Comparison of ENCODE assay signal across 1 cellular context in the genomic region with DNA sequence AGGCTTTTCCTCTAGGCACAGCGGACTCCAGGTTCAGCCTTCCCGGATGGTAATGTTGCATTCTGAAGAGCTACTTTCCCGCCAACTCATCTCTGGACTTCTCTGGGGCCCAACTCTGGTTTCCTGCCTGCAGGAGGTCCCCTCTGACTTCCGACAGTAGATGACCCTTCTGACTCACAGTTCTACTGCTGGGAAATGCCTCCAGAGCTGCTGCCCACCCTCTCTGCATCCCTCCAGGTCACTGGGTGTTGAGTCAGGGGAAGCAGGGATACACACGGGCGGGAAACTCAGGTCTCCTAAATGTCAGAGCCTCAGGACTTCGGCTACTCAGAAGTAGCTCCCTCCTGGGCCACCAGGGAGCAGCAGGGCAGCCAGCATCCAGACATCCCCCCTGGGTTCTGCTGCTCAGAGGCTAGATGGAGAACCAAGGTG.
A peak's percentile ranks its signal among the peaks of the same experiment; 100 is the strongest.
TF ChIP-seq lines count a peak whose summit lies in the region.

No MANE protein-coding gene starts in this region.

TF ChIP-seq in K562, 482 proteins besides CTCF, POLR2A, EP300 and RAD21 (continues in another document):
- TF ChIP-seq EZH2 (IDR thresholded peaks at IDR 0.05; ENCODE audit: borderline replicate concordance, low read depth, low read length) (no peak), POLR2AphosphoS5 (IDR thresholded peaks at IDR 0.05; ENCODE audit: control insufficient read depth, insufficient read depth, low read depth, low read length) (no peak), SMARCB1 (IDR thresholded peaks at IDR 0.05; ENCODE audit: insufficient read length, low read depth) (no peak), ETV5 (CRISPR knock-in tag; IDR thresholded peaks at IDR 0.05; ENCODE audit: low read depth) (no peak), STAT5A (IDR thresholded peaks at IDR 0.05; ENCODE audit: borderline replicate concordance, low read length) (no peak), ZNF57 (CRISPR knock-in tag; IDR thresholded peaks at IDR 0.05) (no peak), SIX5 (IDR thresholded peaks at IDR 0.05; ENCODE audit: borderline replicate concordance in 1 of 2, insufficient read depth in 1 of 2, low read depth in 1 of 2, low read length in 2 of 2) (no peak), RCOR1 (IDR thresholded peaks at IDR 0.05; ENCODE audit: borderline replicate concordance in 1 of 2, low read depth in 2 of 2, low read length in 2 of 2) (0 out of 4 replicates have a peak, but pooled peaks of 1 of the 2 experiments have one; percentile 17), RFX5 (IDR thresholded peaks at IDR 0.05; ENCODE audit: low read depth, low read length) (no peak), TCFL5 (CRISPR knock-in tag; conservative IDR thresholded peaks at IDR 0.05) (no peak), ZNF431 (CRISPR knock-in tag; IDR thresholded peaks at IDR 0.05) (no peak), COPS2 (conservative IDR thresholded peaks at IDR 0.05) (no peak), SP2 (IDR thresholded peaks at IDR 0.05; ENCODE audit: extremely low read depth, low read depth, low read length, poor library complexity, severe bottlenecking) (no peak), RB1 (IDR thresholded peaks at IDR 0.05; ENCODE audit: low read depth) (peak; percentile 37; the same call in 1 of the 2 replicates), TCF3 (CRISPR knock-in tag; IDR thresholded peaks at IDR 0.05) (no peak), ZNF77 (CRISPR knock-in tag; IDR thresholded peaks at IDR 0.05) (no peak), YBX1 (IDR thresholded peaks at IDR 0.05) (no peak), NONO (IDR thresholded peaks at IDR 0.05; ENCODE audit: low read depth in 2 of 2, low read length in 1 of 2) (no peak)
- TF ChIP-seq, protein P1, sequence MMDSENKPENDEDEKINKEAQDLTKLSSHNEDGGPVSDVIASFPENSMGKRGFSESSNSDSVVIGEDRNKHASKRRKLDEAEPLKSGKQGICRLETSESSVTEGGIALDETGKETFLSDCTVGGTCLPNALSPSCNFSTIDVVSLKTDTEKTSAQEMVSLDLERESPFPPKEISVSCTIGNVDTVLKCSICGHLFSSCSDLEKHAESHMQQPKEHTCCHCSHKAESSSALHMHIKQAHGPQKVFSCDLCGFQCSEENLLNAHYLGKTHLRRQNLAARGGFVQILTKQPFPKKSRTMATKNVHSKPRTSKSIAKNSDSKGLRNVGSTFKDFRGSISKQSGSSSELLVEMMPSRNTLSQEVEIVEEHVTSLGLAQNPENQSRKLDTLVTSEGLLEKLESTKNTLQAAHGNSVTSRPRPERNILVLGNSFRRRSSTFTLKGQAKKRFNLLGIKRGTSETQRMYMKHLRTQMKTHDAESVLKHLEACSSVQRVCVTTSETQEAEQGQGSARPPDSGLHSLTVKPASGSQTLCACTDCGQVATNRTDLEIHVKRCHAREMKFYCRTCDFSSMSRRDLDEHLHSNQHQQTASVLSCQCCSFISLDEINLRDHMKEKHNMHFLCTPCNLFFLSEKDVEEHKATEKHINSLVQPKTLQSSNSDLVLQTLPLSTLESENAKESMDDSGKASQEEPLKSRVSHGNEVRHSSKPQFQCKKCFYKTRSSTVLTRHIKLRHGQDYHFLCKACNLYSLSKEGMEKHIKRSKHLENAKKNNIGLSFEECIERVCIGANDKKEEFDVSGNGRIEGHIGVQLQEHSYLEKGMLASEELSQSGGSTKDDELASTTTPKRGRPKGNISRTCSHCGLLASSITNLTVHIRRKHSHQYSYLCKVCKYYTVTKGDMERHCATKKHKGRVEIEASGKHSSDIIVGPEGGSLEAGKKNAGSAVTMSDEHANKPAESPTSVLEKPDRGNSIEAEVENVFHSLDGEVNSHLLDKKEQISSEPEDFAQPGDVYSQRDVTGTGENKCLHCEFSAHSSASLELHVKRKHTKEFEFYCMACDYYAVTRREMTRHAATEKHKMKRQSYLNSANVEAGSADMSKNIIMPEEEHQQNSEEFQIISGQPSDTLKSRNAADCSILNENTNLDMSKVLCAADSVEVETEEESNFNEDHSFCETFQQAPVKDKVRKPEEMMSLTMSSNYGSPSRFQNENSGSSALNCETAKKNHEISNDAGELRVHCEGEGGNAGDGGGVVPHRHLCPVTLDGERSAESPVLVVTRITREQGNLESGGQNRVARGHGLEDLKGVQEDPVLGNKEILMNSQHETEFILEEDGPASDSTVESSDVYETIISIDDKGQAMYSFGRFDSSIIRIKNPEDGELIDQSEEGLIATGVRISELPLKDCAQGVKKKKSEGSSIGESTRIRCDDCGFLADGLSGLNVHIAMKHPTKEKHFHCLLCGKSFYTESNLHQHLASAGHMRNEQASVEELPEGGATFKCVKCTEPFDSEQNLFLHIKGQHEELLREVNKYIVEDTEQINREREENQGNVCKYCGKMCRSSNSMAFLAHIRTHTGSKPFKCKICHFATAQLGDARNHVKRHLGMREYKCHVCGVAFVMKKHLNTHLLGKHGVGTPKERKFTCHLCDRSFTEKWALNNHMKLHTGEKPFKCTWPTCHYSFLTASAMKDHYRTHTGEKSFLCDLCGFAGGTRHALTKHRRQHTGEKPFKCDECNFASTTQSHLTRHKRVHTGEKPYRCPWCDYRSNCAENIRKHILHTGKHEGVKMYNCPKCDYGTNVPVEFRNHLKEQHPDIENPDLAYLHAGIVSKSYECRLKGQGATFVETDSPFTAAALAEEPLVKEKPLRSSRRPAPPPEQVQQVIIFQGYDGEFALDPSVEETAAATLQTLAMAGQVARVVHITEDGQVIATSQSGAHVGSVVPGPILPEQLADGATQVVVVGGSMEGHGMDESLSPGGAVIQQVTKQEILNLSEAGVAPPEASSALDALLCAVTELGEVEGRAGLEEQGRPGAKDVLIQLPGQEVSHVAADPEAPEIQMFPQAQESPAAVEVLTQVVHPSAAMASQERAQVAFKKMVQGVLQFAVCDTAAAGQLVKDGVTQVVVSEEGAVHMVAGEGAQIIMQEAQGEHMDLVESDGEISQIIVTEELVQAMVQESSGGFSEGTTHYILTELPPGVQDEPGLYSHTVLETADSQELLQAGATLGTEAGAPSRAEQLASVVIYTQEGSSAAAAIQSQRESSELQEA (IDR thresholded peaks at IDR 0.05; ENCODE audit: low read depth) = no peak
- TF ChIP-seq, protein P2, sequence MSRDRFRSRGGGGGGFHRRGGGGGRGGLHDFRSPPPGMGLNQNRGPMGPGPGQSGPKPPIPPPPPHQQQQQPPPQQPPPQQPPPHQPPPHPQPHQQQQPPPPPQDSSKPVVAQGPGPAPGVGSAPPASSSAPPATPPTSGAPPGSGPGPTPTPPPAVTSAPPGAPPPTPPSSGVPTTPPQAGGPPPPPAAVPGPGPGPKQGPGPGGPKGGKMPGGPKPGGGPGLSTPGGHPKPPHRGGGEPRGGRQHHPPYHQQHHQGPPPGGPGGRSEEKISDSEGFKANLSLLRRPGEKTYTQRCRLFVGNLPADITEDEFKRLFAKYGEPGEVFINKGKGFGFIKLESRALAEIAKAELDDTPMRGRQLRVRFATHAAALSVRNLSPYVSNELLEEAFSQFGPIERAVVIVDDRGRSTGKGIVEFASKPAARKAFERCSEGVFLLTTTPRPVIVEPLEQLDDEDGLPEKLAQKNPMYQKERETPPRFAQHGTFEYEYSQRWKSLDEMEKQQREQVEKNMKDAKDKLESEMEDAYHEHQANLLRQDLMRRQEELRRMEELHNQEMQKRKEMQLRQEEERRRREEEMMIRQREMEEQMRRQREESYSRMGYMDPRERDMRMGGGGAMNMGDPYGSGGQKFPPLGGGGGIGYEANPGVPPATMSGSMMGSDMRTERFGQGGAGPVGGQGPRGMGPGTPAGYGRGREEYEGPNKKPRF (IDR thresholded peaks at IDR 0.05; ENCODE audit: low read depth, low read length) = no peak
- TF ChIP-seq, protein P3, sequence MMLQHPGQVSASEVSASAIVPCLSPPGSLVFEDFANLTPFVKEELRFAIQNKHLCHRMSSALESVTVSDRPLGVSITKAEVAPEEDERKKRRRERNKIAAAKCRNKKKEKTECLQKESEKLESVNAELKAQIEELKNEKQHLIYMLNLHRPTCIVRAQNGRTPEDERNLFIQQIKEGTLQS (IDR thresholded peaks at IDR 0.05) = no peak
- TF ChIP-seq, protein P3 (CRISPR knock-in tag; conservative IDR thresholded peaks at IDR 0.05) = no peak
- TF ChIP-seq, protein P4, sequence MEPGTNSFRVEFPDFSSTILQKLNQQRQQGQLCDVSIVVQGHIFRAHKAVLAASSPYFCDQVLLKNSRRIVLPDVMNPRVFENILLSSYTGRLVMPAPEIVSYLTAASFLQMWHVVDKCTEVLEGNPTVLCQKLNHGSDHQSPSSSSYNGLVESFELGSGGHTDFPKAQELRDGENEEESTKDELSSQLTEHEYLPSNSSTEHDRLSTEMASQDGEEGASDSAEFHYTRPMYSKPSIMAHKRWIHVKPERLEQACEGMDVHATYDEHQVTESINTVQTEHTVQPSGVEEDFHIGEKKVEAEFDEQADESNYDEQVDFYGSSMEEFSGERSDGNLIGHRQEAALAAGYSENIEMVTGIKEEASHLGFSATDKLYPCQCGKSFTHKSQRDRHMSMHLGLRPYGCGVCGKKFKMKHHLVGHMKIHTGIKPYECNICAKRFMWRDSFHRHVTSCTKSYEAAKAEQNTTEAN (CRISPR knock-in tag; IDR thresholded peaks at IDR 0.05) = no peak
- TF ChIP-seq, protein P5, sequence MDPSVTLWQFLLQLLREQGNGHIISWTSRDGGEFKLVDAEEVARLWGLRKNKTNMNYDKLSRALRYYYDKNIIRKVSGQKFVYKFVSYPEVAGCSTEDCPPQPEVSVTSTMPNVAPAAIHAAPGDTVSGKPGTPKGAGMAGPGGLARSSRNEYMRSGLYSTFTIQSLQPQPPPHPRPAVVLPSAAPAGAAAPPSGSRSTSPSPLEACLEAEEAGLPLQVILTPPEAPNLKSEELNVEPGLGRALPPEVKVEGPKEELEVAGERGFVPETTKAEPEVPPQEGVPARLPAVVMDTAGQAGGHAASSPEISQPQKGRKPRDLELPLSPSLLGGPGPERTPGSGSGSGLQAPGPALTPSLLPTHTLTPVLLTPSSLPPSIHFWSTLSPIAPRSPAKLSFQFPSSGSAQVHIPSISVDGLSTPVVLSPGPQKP (CRISPR knock-in tag; IDR thresholded peaks at IDR 0.05) = no peak
- TF ChIP-seq, protein P6, sequence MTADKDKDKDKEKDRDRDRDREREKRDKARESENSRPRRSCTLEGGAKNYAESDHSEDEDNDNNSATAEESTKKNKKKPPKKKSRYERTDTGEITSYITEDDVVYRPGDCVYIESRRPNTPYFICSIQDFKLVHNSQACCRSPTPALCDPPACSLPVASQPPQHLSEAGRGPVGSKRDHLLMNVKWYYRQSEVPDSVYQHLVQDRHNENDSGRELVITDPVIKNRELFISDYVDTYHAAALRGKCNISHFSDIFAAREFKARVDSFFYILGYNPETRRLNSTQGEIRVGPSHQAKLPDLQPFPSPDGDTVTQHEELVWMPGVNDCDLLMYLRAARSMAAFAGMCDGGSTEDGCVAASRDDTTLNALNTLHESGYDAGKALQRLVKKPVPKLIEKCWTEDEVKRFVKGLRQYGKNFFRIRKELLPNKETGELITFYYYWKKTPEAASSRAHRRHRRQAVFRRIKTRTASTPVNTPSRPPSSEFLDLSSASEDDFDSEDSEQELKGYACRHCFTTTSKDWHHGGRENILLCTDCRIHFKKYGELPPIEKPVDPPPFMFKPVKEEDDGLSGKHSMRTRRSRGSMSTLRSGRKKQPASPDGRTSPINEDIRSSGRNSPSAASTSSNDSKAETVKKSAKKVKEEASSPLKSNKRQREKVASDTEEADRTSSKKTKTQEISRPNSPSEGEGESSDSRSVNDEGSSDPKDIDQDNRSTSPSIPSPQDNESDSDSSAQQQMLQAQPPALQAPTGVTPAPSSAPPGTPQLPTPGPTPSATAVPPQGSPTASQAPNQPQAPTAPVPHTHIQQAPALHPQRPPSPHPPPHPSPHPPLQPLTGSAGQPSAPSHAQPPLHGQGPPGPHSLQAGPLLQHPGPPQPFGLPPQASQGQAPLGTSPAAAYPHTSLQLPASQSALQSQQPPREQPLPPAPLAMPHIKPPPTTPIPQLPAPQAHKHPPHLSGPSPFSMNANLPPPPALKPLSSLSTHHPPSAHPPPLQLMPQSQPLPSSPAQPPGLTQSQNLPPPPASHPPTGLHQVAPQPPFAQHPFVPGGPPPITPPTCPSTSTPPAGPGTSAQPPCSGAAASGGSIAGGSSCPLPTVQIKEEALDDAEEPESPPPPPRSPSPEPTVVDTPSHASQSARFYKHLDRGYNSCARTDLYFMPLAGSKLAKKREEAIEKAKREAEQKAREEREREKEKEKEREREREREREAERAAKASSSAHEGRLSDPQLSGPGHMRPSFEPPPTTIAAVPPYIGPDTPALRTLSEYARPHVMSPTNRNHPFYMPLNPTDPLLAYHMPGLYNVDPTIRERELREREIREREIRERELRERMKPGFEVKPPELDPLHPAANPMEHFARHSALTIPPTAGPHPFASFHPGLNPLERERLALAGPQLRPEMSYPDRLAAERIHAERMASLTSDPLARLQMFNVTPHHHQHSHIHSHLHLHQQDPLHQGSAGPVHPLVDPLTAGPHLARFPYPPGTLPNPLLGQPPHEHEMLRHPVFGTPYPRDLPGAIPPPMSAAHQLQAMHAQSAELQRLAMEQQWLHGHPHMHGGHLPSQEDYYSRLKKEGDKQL (CRISPR knock-in tag; IDR thresholded peaks at IDR 0.05; ENCODE audit: borderline replicate concordance) = no peak
- TF ChIP-seq, protein P7, sequence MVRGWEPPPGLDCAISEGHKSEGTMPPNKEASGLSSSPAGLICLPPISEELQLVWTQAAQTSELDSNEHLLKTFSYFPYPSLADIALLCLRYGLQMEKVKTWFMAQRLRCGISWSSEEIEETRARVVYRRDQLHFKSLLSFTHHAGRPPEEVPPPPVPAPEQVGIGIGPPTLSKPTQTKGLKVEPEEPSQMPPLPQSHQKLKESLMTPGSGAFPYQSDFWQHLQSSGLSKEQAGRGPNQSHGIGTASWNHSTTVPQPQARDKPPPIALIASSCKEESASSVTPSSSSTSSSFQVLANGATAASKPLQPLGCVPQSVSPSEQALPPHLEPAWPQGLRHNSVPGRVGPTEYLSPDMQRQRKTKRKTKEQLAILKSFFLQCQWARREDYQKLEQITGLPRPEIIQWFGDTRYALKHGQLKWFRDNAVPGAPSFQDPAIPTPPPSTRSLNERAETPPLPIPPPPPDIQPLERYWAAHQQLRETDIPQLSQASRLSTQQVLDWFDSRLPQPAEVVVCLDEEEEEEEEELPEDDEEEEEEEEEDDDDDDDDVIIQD (CRISPR knock-in tag; IDR thresholded peaks at IDR 0.05) = no peak
- TF ChIP-seq, protein P8, sequence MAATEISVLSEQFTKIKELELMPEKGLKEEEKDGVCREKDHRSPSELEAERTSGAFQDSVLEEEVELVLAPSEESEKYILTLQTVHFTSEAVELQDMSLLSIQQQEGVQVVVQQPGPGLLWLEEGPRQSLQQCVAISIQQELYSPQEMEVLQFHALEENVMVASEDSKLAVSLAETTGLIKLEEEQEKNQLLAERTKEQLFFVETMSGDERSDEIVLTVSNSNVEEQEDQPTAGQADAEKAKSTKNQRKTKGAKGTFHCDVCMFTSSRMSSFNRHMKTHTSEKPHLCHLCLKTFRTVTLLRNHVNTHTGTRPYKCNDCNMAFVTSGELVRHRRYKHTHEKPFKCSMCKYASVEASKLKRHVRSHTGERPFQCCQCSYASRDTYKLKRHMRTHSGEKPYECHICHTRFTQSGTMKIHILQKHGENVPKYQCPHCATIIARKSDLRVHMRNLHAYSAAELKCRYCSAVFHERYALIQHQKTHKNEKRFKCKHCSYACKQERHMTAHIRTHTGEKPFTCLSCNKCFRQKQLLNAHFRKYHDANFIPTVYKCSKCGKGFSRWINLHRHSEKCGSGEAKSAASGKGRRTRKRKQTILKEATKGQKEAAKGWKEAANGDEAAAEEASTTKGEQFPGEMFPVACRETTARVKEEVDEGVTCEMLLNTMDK (IDR thresholded peaks at IDR 0.05; ENCODE audit: borderline replicate concordance, insufficient read depth, low read depth, low read length, poor library complexity, severe bottlenecking) = peak; percentile 30
